20 cellular contexts compared by ENCODE assay signal in genomic region chr2:130185436-130185835, GRCh38. TPM values are rescaled to one million over a fixed set of nuclear protein-coding genes. Genes with fewer than 3 reads are reported as not detected.
"Had no signal": no experiment of that assay in that cellular context is flagged by ENCODE, and none has a peak within 500 bp of the region (broad histone marks: within the 10 kb centered on the region; RNA-seq: fewer than 3 reads in every experiment).

No MANE protein-coding gene starts in this region.

- H3K4me3 ChIP-seq: body of pancreas, mucosa of descending colon, right atrium auricular region had no signal

- H3K9me3 ChIP-seq: body of pancreas, mucosa of descending colon, right atrium auricular region, SK-N-SH had no signal

- H3K27ac Mint-ChIP-seq: activated naive CD4-positive, alpha-beta T cell treated with anti-CD3 and anti-CD28 coated beads, Interleukin-2, amount 50 U/mL, for 24 hours; progenitor cell of endocrine pancreas; T-cell had no signal

- H3K27me3 Mint-ChIP-seq: activated naive CD4-positive, alpha-beta T cell treated with anti-CD3 and anti-CD28 coated beads, Interleukin-2, amount 50 U/mL, for 24 hours; naive thymus-derived CD8-positive, alpha-beta T cell; progenitor cell of endocrine pancreas; T-cell had no signal

- H3K4me3 Mint-ChIP-seq: activated naive CD4-positive, alpha-beta T cell treated with anti-CD3 and anti-CD28 coated beads, Interleukin-2, amount 50 U/mL, for 24 hours; T-cell had no signal

- H3K9me2 ChIP-seq: SK-N-SH had no signal

- H3K36me3 ChIP-seq: right atrium auricular region had no signal

- DNase-seq: activated CD4-positive, alpha-beta T cell treated with anti-CD3 and anti-CD28 coated beads, Interleukin-2, amount 50 U/mL, for 1 hour; activated effector memory CD4-positive, alpha-beta T cell treated with Interleukin-2 at 50 U/mL for 16 hours; activated T-cell treated with anti-CD3 and anti-CD28 coated beads for 4 hours; amygdala; body of pancreas; caudate nucleus; islet precursor cell; mucosa of descending colon; naive thymus-derived CD8-positive, alpha-beta T cell; nucleus accumbens; SK-N-SH; stimulated activated CD4-positive, alpha-beta T cell treated with anti-CD3 and anti-CD28 coated beads, Interleukin-15, amount 100 ng/mL, for 24 hours; T-cell had no signal

- H3K9ac ChIP-seq: SK-N-SH had no signal

- H3K36me3 Mint-ChIP-seq: activated naive CD4-positive, alpha-beta T cell treated with anti-CD3 and anti-CD28 coated beads, Interleukin-2, amount 50 U/mL, for 24 hours; T-cell had no signal

- ATAC-seq: body of pancreas; mucosa of descending colon; naive thymus-derived CD8-positive, alpha-beta T cell; T-cell had no signal

- H3K27ac ChIP-seq: body of pancreas, right atrium auricular region had no signal

- H3K27me3 ChIP-seq: body of pancreas, right atrium auricular region had no signal

- H3K9me3 Mint-ChIP-seq: activated naive CD4-positive, alpha-beta T cell treated with anti-CD3 and anti-CD28 coated beads, Interleukin-2, amount 50 U/mL, for 24 hours; naive thymus-derived CD8-positive, alpha-beta T cell; T-cell had no signal

- H3K4me2 ChIP-seq: SK-N-SH had no signal

RNA-seq across cellular contexts. Expression of gene TUBA3E, which starts 12.8 kb away (rescaled TPM):
- total RNA-seq: body of pancreas; lung microvascular endothelial cell; mucosa of descending colon; naive thymus-derived CD8-positive, alpha-beta T cell; progenitor cell of endocrine pancreas; skeletal muscle tissue; T-cell; ureter had no signal
- polyA plus RNA-seq: naive thymus-derived CD8-positive, alpha-beta T cell; SK-N-SH had no signal

RNA-seq across cellular contexts. Expression of gene CCDC74B, which starts 40.5 kb away (rescaled TPM):
- total RNA-seq: skeletal muscle tissue had no signal

RNA-seq across cellular contexts. Expression of gene POTEF, which starts 56.4 kb away (rescaled TPM):
- total RNA-seq: body of pancreas; mucosa of descending colon; naive thymus-derived CD8-positive, alpha-beta T cell; skeletal muscle tissue; T-cell; ureter had no signal
- polyA plus RNA-seq: esophagus; naive thymus-derived CD8-positive, alpha-beta T cell; SK-N-SH had no signal
